10 cellular contexts compared by ENCODE assay signal in the genomic region with DNA sequence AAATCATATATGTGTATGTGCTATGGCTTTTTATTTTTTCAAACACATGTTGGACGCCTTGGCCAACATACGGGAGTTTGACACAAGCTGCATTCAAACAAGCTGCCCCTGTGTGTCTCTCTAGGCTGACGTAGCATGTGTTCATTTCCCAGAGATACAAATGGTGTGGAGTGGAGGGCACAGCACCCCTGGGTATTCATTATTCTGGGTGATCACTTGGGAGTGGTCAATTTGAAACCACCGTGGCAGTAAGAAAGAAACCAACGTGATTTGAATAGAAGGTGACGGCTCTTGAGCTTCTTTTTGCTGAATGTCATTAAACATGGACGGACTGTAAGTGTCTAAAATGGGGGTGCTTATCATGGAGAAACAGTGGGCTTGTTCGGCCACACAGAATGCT.
DNase-seq lines count a peak whose midpoint lies in the region; ATAC-seq, FAIRE-seq and TF ChIP-seq lines count a peak whose summit lies in the region.
"Had no signal": no experiment of that assay in that cellular context is flagged by ENCODE, and none has a peak within 500 bp of the region (broad histone marks: within the 10 kb centered on the region; RNA-seq: fewer than 3 reads in every experiment).

No MANE protein-coding gene starts in this region.

- CTCF ChIA-PET in CD4-positive, alpha-beta memory T cell (lab: Charles Lee; ENCODE audit: partially characterized antibody) = no interaction called here

- POLR2A ChIA-PET in CD4-positive, alpha-beta memory T cell (lab: Charles Lee; ENCODE audit: partially characterized antibody) = no interaction called here

- WGBS in mesodermal cell (ENCODE audit: insufficient coverage in 2 of 2), 2 experiments = 89% methylated on average over 8 of the region's 8 CpGs
- WGBS in sigmoid colon, 2 donors = 82 to 85% methylated on average over 8 of the region's 8 CpGs

- no peak for TF ChIP-seq CTCF in sigmoid colon (IDR thresholded peaks at IDR 0.05)

- H3K36me3 ChIP-seq in mesodermal cell (ENCODE audit: control insufficient read depth, insufficient read depth, low read length) = no peaks in the 10 kb centered on the region
- H3K36me3 ChIP-seq in sigmoid colon = no peaks in the 10 kb centered on the region
- H3K36me3 ChIP-seq in CD4-positive, alpha-beta memory T cell (ENCODE audit: insufficient read depth, low read length) = no peaks in the 10 kb centered on the region

- peaks cover 0 to 2% of the 10 kb centered on the region in 2 donors for H3K27me3 Mint-ChIP-seq in CD4-positive, alpha-beta memory T cell

- TF ChIP-seq POLR2A in sigmoid colon (IDR thresholded peaks at IDR 0.05) = no peak

- DNase-seq in GM18507 (ENCODE audit: extremely low spot score, insufficient read length, low read depth) = no peak
- peak; percentile 48 for DNase-seq in NCI-H1436 treated with DMSO at 0.1 percent for 48 hours (lab: John Stamatoyannopoulos, UW)
- DNase-seq in sigmoid colon = no peak
- DNase-seq in kidney tubule cell (ENCODE audit: low spot score) = no peak
- DNase-seq in CD4-positive, alpha-beta memory T cell = no peak
- DNase-seq: activated naive CD8-positive, alpha-beta T cell treated with anti-CD3 and anti-CD28 coated beads, Interleukin-2, amount 50 U/mL, for 24 hours; SW 1271 had no signal

- H3K4me1 ChIP-seq in mesodermal cell (ENCODE audit: control insufficient read depth, insufficient read depth, low read length, poor library complexity, severe bottlenecking) = no peaks in the 10 kb centered on the region
- H3K4me1 ChIP-seq in sigmoid colon = peaks cover 0 to 12% (median 8%) of the 10 kb centered on the region in 4 donors
- H3K4me1 ChIP-seq in CD4-positive, alpha-beta memory T cell (ENCODE audit: insufficient read depth, low read length) = no peaks in the 10 kb centered on the region

- no peaks in the 10 kb centered on the region for H3K27me3 ChIP-seq in sigmoid colon
- H3K27me3 ChIP-seq in CD4-positive, alpha-beta memory T cell (ENCODE audit: insufficient read depth, low read length) = no peaks in the 10 kb centered on the region

- no peak overlapping the region for H3K27ac Mint-ChIP-seq in CD4-positive, alpha-beta memory T cell
- H3K27ac Mint-ChIP-seq: activated naive CD8-positive, alpha-beta T cell treated with anti-CD3 and anti-CD28 coated beads, Interleukin-2, amount 50 U/mL, for 24 hours had no signal

- H3K4me3 ChIP-seq in mesodermal cell (ENCODE audit: extremely low read depth, insufficient read depth, low read length, poor library complexity, severe bottlenecking) (no peak overlapping the region), sigmoid colon (no peak overlapping the region)
- H3K4me3 ChIP-seq in CD4-positive, alpha-beta memory T cell (ENCODE audit: low read length in 2 of 2) = no peak overlapping the region

- H3K9me3 ChIP-seq in mesodermal cell (ENCODE audit: control insufficient read depth, low read length) = no peaks in the 10 kb centered on the region
- H3K9me3 ChIP-seq in sigmoid colon = no peaks in the 10 kb centered on the region
- H3K9me3 ChIP-seq in CD4-positive, alpha-beta memory T cell (ENCODE audit: control insufficient read depth in 1 of 2, low read length in 2 of 2) = no peaks in the 10 kb centered on the region

- FAIRE-seq in GM18507 (lab: Jason Lieb, UNC) = peak; percentile 66

- no peaks in the 10 kb centered on the region for H3K36me3 Mint-ChIP-seq in CD4-positive, alpha-beta memory T cell

- ATAC-seq in GM21529 (IDR thresholded peaks at IDR 0.05; ENCODE audit: unreplicated experiment) = peak; percentile 64
- no peak for ATAC-seq in GM19455 (IDR thresholded peaks at IDR 0.05; ENCODE audit: unreplicated experiment)
- ATAC-seq: activated naive CD8-positive, alpha-beta T cell treated with anti-CD3 and anti-CD28 coated beads, Interleukin-2, amount 50 U/mL, for 24 hours had no signal

- peaks cover 0 to 1% (median 0%) of the 10 kb centered on the region in 8 donors for H3K9me3 Mint-ChIP-seq in CD4-positive, alpha-beta memory T cell
- H3K9me3 Mint-ChIP-seq: activated naive CD8-positive, alpha-beta T cell treated with anti-CD3 and anti-CD28 coated beads, Interleukin-2, amount 50 U/mL, for 24 hours had no signal

- peak overlapping the region; percentile 60 for H3K27ac ChIP-seq in mesodermal cell (ENCODE audit: low read depth, low read length, severe bottlenecking)
- no peak overlapping the region for H3K27ac ChIP-seq in sigmoid colon
- H3K27ac ChIP-seq in CD4-positive, alpha-beta memory T cell (ENCODE audit: low read depth, low read length) = no peak overlapping the region

- TF ChIP-seq EP300 in sigmoid colon (IDR thresholded peaks at IDR 0.05) = no peak

- H3K4me3 Mint-ChIP-seq in CD4-positive, alpha-beta memory T cell = no peak overlapping the region
- H3K4me3 Mint-ChIP-seq: activated naive CD8-positive, alpha-beta T cell treated with anti-CD3 and anti-CD28 coated beads, Interleukin-2, amount 50 U/mL, for 24 hours had no signal

- no peaks in the 10 kb centered on the region for H3K4me1 Mint-ChIP-seq in CD4-positive, alpha-beta memory T cell
- H3K4me1 Mint-ChIP-seq: activated naive CD8-positive, alpha-beta T cell treated with anti-CD3 and anti-CD28 coated beads, Interleukin-2, amount 50 U/mL, for 24 hours had no signal

- intact Hi-C loops in sigmoid colon (cut with DNase I) = no loop called here
- intact Hi-C loops in CD4-positive, alpha-beta memory T cell (cut with micrococcal nuclease) = no loop called here
